ENCODE assay signal across 17 cellular contexts in genomic region chr12:65208125-65208524, GRCh38. TPM values are rescaled to one million over a fixed set of nuclear protein-coding genes. Genes with fewer than 3 reads are reported as not detected.
DNase-seq lines count a peak whose midpoint lies in the region; ATAC-seq and TF ChIP-seq lines count a peak whose summit lies in the region.
"Had no signal": no experiment of that assay in that cellular context is flagged by ENCODE, and none has a peak within 500 bp of the region (broad histone marks: within the 10 kb centered on the region; RNA-seq: fewer than 3 reads in every experiment).

No MANE protein-coding gene starts in this region.

- H3K79me2 ChIP-seq in Loucy (ENCODE audit: insufficient read depth, low read length) = peaks cover 84% of the 10 kb centered on the region

- no peak overlapping the region for H2AFZ ChIP-seq in Loucy (ENCODE audit: low read length)

- peaks cover 56% of the 10 kb centered on the region for H3K4me1 Mint-ChIP-seq in activated CD4-positive, alpha-beta T cell treated with anti-CD3 and anti-CD28 coated beads, Interleukin-2, amount 10 ng/mL, durations not matched to agents 7 days and 5 days
- H3K4me1 Mint-ChIP-seq in activated naive CD8-positive, alpha-beta T cell treated with anti-CD3 and anti-CD28 coated beads, Interleukin-2, amount 10 ng/mL, durations not matched to agents 7 days and 5 days = peaks cover 37% of the 10 kb centered on the region
- peaks cover 51 to 53% of the 10 kb centered on the region in 2 donors for H3K4me1 Mint-ChIP-seq in natural killer cell

- no peak overlapping the region for H3K4me3 Mint-ChIP-seq in activated CD4-positive, alpha-beta T cell treated with anti-CD3 and anti-CD28 coated beads, Interleukin-2, amount 10 ng/mL, durations not matched to agents 7 days and 5 days
- peak overlapping the region; percentile 64 for H3K4me3 Mint-ChIP-seq in activated naive CD8-positive, alpha-beta T cell treated with anti-CD3 and anti-CD28 coated beads, Interleukin-2, amount 10 ng/mL, durations not matched to agents 7 days and 5 days
- H3K4me3 Mint-ChIP-seq in natural killer cell = peak overlapping the region; percentile 14
- H3K4me3 Mint-ChIP-seq: CD14-positive monocyte had no signal

- TF ChIP-seq CTCF in Loucy (conservative IDR thresholded peaks at IDR 0.05; ENCODE audit: low read length) (no peak), natural killer cell (IDR thresholded peaks at IDR 0.05) (no peak)

- H3K4me1 ChIP-seq in Loucy (ENCODE audit: insufficient read depth, low read length, poor library complexity, severe bottlenecking) = peaks cover 56% of the 10 kb centered on the region

- H3K4me3 ChIP-seq in Loucy (ENCODE audit: low read length, poor library complexity, severe bottlenecking) = peak overlapping the region; percentile 33
- H3K4me3 ChIP-seq: cardiac muscle cell, gastroesophageal sphincter, spleen, testis had no signal

- H3K27me3 Mint-ChIP-seq in activated CD4-positive, alpha-beta T cell treated with anti-CD3 and anti-CD28 coated beads, Interleukin-2, amount 10 ng/mL, durations not matched to agents 7 days and 5 days = no peaks in the 10 kb centered on the region
- H3K27me3 Mint-ChIP-seq in activated naive CD8-positive, alpha-beta T cell treated with anti-CD3 and anti-CD28 coated beads, Interleukin-2, amount 10 ng/mL, durations not matched to agents 7 days and 5 days = no peaks in the 10 kb centered on the region
- H3K27me3 Mint-ChIP-seq in natural killer cell (ENCODE audit: low read depth in 2 of 2) = no peaks in the 10 kb centered on the region

- H4K20me1 ChIP-seq in Loucy (ENCODE audit: insufficient read depth, low read length, poor library complexity, severe bottlenecking) = peaks cover 25% of the 10 kb centered on the region

- no peaks in the 10 kb centered on the region for H3K27me3 ChIP-seq in Loucy (ENCODE audit: insufficient read depth, low read length, poor library complexity, severe bottlenecking)
- H3K27me3 ChIP-seq: cardiac muscle cell, gastroesophageal sphincter, spleen, testis had no signal

- CTCF ChIA-PET in activated CD4-positive, alpha-beta T cell treated with anti-CD3 and anti-CD28 coated beads, Interleukin-2, amount 10 ng/mL, durations not matched to agents 7 days and 5 days (lab: Charles Lee) = no interaction called here

- H3K9me3 ChIP-seq in Loucy (ENCODE audit: insufficient read depth, low read depth, low read length) = no peaks in the 10 kb centered on the region
- H3K9me3 ChIP-seq: gastroesophageal sphincter, spleen, testis had no signal

- no peaks in the 10 kb centered on the region for H3F3A ChIP-seq in Loucy (ENCODE audit: low read depth)

- H3K36me3 ChIP-seq in Loucy (ENCODE audit: insufficient read depth, low read length) = peaks cover 13% of the 10 kb centered on the region; the same call in 1 of the 2 replicates
- H3K36me3 ChIP-seq: cardiac muscle cell, gastroesophageal sphincter had no signal

- H3K36me3 Mint-ChIP-seq in activated CD4-positive, alpha-beta T cell treated with anti-CD3 and anti-CD28 coated beads, Interleukin-2, amount 10 ng/mL, durations not matched to agents 7 days and 5 days (ENCODE audit: low read depth) = peaks cover 50% of the 10 kb centered on the region
- H3K36me3 Mint-ChIP-seq in activated naive CD8-positive, alpha-beta T cell treated with anti-CD3 and anti-CD28 coated beads, Interleukin-2, amount 10 ng/mL, durations not matched to agents 7 days and 5 days = peaks cover 43% of the 10 kb centered on the region
- H3K36me3 Mint-ChIP-seq in natural killer cell = no peaks in the 10 kb centered on the region

- POLR2A ChIA-PET in activated CD4-positive, alpha-beta T cell treated with anti-CD3 and anti-CD28 coated beads, Interleukin-2, amount 10 ng/mL, durations not matched to agents 7 days and 5 days (lab: Charles Lee) = interaction anchor here (0.6 kb wide), 1 partner anchor 39 kb away, joined by 3 read pairs; the partner anchor contains the start of gene LEMD3
- POLR2A ChIA-PET in activated naive CD8-positive, alpha-beta T cell treated with anti-CD3 and anti-CD28 coated beads, Interleukin-2, amount 10 ng/mL, durations not matched to agents 7 days and 5 days (lab: Charles Lee) = interaction anchor here (1.2 to 2.9 kb wide), 3 partner anchors 24 to 39 kb away, joined by 3 to 20 read pairs (median 5); partner anchors contain the start of gene LEMD3

- peaks cover 15% of the 10 kb centered on the region for H3K9me3 Mint-ChIP-seq in activated CD4-positive, alpha-beta T cell treated with anti-CD3 and anti-CD28 coated beads, Interleukin-2, amount 10 ng/mL, durations not matched to agents 7 days and 5 days
- H3K9me3 Mint-ChIP-seq in activated naive CD8-positive, alpha-beta T cell treated with anti-CD3 and anti-CD28 coated beads, Interleukin-2, amount 10 ng/mL, durations not matched to agents 7 days and 5 days = peaks cover 7% of the 10 kb centered on the region
- H3K9me3 Mint-ChIP-seq in natural killer cell = no peaks in the 10 kb centered on the region
- H3K9me3 Mint-ChIP-seq: CD14-positive monocyte had no signal

- no peak for TF ChIP-seq POLR2A in GM18505 (IDR thresholded peaks at IDR 0.05; ENCODE audit: borderline replicate concordance, extremely low read depth, insufficient read depth, insufficient read length)

- peak overlapping the region; percentile 77 for H3K27ac Mint-ChIP-seq in activated CD4-positive, alpha-beta T cell treated with anti-CD3 and anti-CD28 coated beads, Interleukin-2, amount 10 ng/mL, durations not matched to agents 7 days and 5 days
- H3K27ac Mint-ChIP-seq in activated naive CD8-positive, alpha-beta T cell treated with anti-CD3 and anti-CD28 coated beads, Interleukin-2, amount 10 ng/mL, durations not matched to agents 7 days and 5 days = peak overlapping the region; percentile 88
- peak overlapping the region; percentile 84 to 87 for H3K27ac Mint-ChIP-seq in natural killer cell

- no peak for DNase-seq in activated CD4-positive, alpha-beta T cell treated with anti-CD3 and anti-CD28 coated beads, Interleukin-2, amount 10 ng/mL, durations not matched to agents 7 days and 5 days
- no peak for DNase-seq in activated CD4-positive, alpha-beta T cell treated with anti-CD3 and anti-CD28 coated beads, Interleukin-2, amount 50 U/mL, for 4 hours
- no peak for DNase-seq in activated naive CD8-positive, alpha-beta T cell treated with anti-CD3 and anti-CD28 coated beads, Interleukin-2, amount 10 ng/mL, durations not matched to agents 7 days and 5 days
- no peak for DNase-seq in natural killer cell
- no peak for DNase-seq in cerebellar cortex (ENCODE audit: low spot score)
- DNase-seq: amniotic stem cell, NCI-H1930, nucleus accumbens, spleen, testis had no signal

- H3K4me2 ChIP-seq in Loucy (ENCODE audit: low read depth, low read length, poor library complexity, severe bottlenecking) = peak overlapping the region; percentile 62
- H3K4me2 ChIP-seq: KMS-11 had no signal

- no peak for ATAC-seq in activated naive CD8-positive, alpha-beta T cell treated with anti-CD3 and anti-CD28 coated beads, Interleukin-2, amount 10 ng/mL, durations not matched to agents 7 days and 5 days (ENCODE audit: low read depth)
- ATAC-seq in natural killer cell = no peak
- no peak for ATAC-seq in HG03196 (IDR thresholded peaks at IDR 0.05; ENCODE audit: unreplicated experiment)
- no peak for ATAC-seq in GM18505 (IDR thresholded peaks at IDR 0.05; ENCODE audit: unreplicated experiment)
- ATAC-seq: gastroesophageal sphincter had no signal

- H3K9ac ChIP-seq in Loucy (ENCODE audit: low read depth, low read length, poor library complexity, severe bottlenecking) = peak overlapping the region; percentile 36
- H3K9ac ChIP-seq: KMS-11 had no signal

- H3K9me2 ChIP-seq in Loucy (replicated peaks; ENCODE audit: low read depth, low read length) = no peaks in the 10 kb centered on the region

- intact Hi-C loops in natural killer cell (cut with micrococcal nuclease) = no loop called here

RNA-seq across cellular contexts. Expression of gene LEMD3, which starts 38.7 kb away (rescaled TPM):
- 10 to 100 TPM; 28.5 to 30.9 TPM for total RNA-seq in activated CD4-positive, alpha-beta T cell treated with anti-CD3 and anti-CD28 coated beads, Interleukin-2, amount 10 ng/mL, durations not matched to agents 7 days and 5 days
- 10 to 100 TPM; 46.0 to 49.6 TPM for total RNA-seq in activated naive CD8-positive, alpha-beta T cell treated with anti-CD3 and anti-CD28 coated beads, Interleukin-2, amount 10 ng/mL, durations not matched to agents 7 days and 5 days
- total RNA-seq in natural killer cell = 10 to 100 TPM; 67.3 to 76.2 (median 71.1) TPM
